In genomic region chr22:37472418-37473006, GRCh38 we compare ENCODE assay signal across 1 cellular context.
TF ChIP-seq lines count a peak whose summit lies in the region.

No MANE protein-coding gene starts in this region.

TF ChIP-seq in H1, 55 proteins besides CTCF, POLR2A, EP300 and RAD21:
- no peak for TF ChIP-seq HDAC6 (IDR thresholded peaks at IDR 0.05; ENCODE audit: low read depth, low read length)
- no peak for TF ChIP-seq JUN (IDR thresholded peaks at IDR 0.05; ENCODE audit: low read depth, low read length)
- no peak for TF ChIP-seq TCF12 (IDR thresholded peaks at IDR 0.05; ENCODE audit: low read depth, low read length)
- no peak for TF ChIP-seq NRF1 (IDR thresholded peaks at IDR 0.05; ENCODE audit: low read depth, low read length)
- TF ChIP-seq POU5F1 (IDR thresholded peaks at IDR 0.05; ENCODE audit: low read depth, low read length): no peak
- TF ChIP-seq FOSL1 (IDR thresholded peaks at IDR 0.05; ENCODE audit: insufficient read depth, low read depth, low read length): no peak
- TF ChIP-seq, protein P1, sequence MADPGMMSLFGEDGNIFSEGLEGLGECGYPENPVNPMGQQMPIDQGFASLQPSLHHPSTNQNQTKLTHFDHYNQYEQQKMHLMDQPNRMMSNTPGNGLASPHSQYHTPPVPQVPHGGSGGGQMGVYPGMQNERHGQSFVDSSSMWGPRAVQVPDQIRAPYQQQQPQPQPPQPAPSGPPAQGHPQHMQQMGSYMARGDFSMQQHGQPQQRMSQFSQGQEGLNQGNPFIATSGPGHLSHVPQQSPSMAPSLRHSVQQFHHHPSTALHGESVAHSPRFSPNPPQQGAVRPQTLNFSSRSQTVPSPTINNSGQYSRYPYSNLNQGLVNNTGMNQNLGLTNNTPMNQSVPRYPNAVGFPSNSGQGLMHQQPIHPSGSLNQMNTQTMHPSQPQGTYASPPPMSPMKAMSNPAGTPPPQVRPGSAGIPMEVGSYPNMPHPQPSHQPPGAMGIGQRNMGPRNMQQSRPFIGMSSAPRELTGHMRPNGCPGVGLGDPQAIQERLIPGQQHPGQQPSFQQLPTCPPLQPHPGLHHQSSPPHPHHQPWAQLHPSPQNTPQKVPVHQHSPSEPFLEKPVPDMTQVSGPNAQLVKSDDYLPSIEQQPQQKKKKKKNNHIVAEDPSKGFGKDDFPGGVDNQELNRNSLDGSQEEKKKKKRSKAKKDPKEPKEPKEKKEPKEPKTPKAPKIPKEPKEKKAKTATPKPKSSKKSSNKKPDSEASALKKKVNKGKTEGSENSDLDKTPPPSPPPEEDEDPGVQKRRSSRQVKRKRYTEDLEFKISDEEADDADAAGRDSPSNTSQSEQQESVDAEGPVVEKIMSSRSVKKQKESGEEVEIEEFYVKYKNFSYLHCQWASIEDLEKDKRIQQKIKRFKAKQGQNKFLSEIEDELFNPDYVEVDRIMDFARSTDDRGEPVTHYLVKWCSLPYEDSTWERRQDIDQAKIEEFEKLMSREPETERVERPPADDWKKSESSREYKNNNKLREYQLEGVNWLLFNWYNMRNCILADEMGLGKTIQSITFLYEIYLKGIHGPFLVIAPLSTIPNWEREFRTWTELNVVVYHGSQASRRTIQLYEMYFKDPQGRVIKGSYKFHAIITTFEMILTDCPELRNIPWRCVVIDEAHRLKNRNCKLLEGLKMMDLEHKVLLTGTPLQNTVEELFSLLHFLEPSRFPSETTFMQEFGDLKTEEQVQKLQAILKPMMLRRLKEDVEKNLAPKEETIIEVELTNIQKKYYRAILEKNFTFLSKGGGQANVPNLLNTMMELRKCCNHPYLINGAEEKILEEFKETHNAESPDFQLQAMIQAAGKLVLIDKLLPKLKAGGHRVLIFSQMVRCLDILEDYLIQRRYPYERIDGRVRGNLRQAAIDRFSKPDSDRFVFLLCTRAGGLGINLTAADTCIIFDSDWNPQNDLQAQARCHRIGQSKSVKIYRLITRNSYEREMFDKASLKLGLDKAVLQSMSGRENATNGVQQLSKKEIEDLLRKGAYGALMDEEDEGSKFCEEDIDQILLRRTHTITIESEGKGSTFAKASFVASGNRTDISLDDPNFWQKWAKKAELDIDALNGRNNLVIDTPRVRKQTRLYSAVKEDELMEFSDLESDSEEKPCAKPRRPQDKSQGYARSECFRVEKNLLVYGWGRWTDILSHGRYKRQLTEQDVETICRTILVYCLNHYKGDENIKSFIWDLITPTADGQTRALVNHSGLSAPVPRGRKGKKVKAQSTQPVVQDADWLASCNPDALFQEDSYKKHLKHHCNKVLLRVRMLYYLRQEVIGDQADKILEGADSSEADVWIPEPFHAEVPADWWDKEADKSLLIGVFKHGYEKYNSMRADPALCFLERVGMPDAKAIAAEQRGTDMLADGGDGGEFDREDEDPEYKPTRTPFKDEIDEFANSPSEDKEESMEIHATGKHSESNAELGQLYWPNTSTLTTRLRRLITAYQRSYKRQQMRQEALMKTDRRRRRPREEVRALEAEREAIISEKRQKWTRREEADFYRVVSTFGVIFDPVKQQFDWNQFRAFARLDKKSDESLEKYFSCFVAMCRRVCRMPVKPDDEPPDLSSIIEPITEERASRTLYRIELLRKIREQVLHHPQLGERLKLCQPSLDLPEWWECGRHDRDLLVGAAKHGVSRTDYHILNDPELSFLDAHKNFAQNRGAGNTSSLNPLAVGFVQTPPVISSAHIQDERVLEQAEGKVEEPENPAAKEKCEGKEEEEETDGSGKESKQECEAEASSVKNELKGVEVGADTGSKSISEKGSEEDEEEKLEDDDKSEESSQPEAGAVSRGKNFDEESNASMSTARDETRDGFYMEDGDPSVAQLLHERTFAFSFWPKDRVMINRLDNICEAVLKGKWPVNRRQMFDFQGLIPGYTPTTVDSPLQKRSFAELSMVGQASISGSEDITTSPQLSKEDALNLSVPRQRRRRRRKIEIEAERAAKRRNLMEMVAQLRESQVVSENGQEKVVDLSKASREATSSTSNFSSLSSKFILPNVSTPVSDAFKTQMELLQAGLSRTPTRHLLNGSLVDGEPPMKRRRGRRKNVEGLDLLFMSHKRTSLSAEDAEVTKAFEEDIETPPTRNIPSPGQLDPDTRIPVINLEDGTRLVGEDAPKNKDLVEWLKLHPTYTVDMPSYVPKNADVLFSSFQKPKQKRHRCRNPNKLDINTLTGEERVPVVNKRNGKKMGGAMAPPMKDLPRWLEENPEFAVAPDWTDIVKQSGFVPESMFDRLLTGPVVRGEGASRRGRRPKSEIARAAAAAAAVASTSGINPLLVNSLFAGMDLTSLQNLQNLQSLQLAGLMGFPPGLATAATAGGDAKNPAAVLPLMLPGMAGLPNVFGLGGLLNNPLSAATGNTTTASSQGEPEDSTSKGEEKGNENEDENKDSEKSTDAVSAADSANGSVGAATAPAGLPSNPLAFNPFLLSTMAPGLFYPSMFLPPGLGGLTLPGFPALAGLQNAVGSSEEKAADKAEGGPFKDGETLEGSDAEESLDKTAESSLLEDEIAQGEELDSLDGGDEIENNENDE (IDR thresholded peaks at IDR 0.05; ENCODE audit: insufficient replicate concordance, low read length): no peak
- TF ChIP-seq GABPA (IDR thresholded peaks at IDR 0.05; ENCODE audit: borderline replicate concordance, insufficient read depth, low read length): no peak
- TF ChIP-seq HDAC2 (IDR thresholded peaks at IDR 0.05; ENCODE audit: borderline replicate concordance in 1 of 2, low read depth in 2 of 2, low read length in 2 of 2): 0 out of 4 replicates have a peak, but pooled peaks of 1 of the 2 experiments have one; percentile 24
- TF ChIP-seq EZH2 (IDR thresholded peaks at IDR 0.05; ENCODE audit: low read depth, low read length, severe bottlenecking): no peak
- TF ChIP-seq, protein P2, sequence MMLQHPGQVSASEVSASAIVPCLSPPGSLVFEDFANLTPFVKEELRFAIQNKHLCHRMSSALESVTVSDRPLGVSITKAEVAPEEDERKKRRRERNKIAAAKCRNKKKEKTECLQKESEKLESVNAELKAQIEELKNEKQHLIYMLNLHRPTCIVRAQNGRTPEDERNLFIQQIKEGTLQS (IDR thresholded peaks at IDR 0.05; ENCODE audit: insufficient read depth, low read depth, low read length): no peak
- no peak for TF ChIP-seq SRF (IDR thresholded peaks at IDR 0.05; ENCODE audit: low read depth, low read length)
- 0 out of 2 replicates have a peak, but pooled peaks have one; percentile 19 for TF ChIP-seq CREB1 (IDR thresholded peaks at IDR 0.05)
- no peak for TF ChIP-seq PHF8 (conservative IDR thresholded peaks at IDR 0.05; ENCODE audit: low read depth, low read length)
- no peak; the same call in 1 of the 2 replicates for TF ChIP-seq KDM1A (IDR thresholded peaks at IDR 0.05; ENCODE audit: borderline replicate concordance, low read length)
- TF ChIP-seq MAX (IDR thresholded peaks at IDR 0.05): no peak
- 0 out of 2 replicates have a peak, but pooled peaks have one; percentile 6 for TF ChIP-seq TEAD4 (IDR thresholded peaks at IDR 0.05; ENCODE audit: low read depth, low read length)
- no peak for TF ChIP-seq CBX8 (IDR thresholded peaks at IDR 0.05; ENCODE audit: borderline replicate concordance, low read depth, low read length)
- TF ChIP-seq, protein P3, sequence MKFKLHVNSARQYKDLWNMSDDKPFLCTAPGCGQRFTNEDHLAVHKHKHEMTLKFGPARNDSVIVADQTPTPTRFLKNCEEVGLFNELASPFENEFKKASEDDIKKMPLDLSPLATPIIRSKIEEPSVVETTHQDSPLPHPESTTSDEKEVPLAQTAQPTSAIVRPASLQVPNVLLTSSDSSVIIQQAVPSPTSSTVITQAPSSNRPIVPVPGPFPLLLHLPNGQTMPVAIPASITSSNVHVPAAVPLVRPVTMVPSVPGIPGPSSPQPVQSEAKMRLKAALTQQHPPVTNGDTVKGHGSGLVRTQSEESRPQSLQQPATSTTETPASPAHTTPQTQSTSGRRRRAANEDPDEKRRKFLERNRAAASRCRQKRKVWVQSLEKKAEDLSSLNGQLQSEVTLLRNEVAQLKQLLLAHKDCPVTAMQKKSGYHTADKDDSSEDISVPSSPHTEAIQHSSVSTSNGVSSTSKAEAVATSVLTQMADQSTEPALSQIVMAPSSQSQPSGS (IDR thresholded peaks at IDR 0.05; ENCODE audit: low read length): no peak
- no peak for TF ChIP-seq TBP (IDR thresholded peaks at IDR 0.05; ENCODE audit: low read depth, low read length)
- no peak for TF ChIP-seq BACH1 (IDR thresholded peaks at IDR 0.05; ENCODE audit: low read length)
- no peak for TF ChIP-seq CEBPB (IDR thresholded peaks at IDR 0.05; ENCODE audit: low read depth, low read length)
